11 cellular contexts compared by ENCODE assay signal in genomic region chr2:238847432-238847801, GRCh38. TPM values are rescaled to one million over a fixed set of nuclear protein-coding genes. Genes with fewer than 3 reads are reported as not detected.
A peak's percentile ranks its signal among the peaks of the same experiment; 100 is the strongest.
DNase-seq lines count a peak whose midpoint lies in the region; ATAC-seq, FAIRE-seq and TF ChIP-seq lines count a peak whose summit lies in the region.
"Had no signal": no experiment of that assay in that cellular context is flagged by ENCODE, and none has a peak within 500 bp of the region (broad histone marks: within the 10 kb centered on the region; RNA-seq: fewer than 3 reads in every experiment).

No MANE protein-coding gene starts in this region.

- no peak for TF ChIP-seq POLR2A in GM12892 (IDR thresholded peaks at IDR 0.05; ENCODE audit: low read depth, low read length)

- H3K4me1 ChIP-seq in HUES48 (ENCODE audit: control insufficient read depth, insufficient read depth, low read length) (no peaks in the 10 kb centered on the region; the same call in 1 of the 2 replicates), ectodermal cell (ENCODE audit: control insufficient read depth, insufficient read depth, low read length) (no peaks in the 10 kb centered on the region), liver (ENCODE audit: control insufficient read depth in 4 of 4, insufficient read depth in 4 of 4, low read length in 3 of 4) (peaks cover 15 to 28% (median 18%) of the 10 kb centered on the region in 4 donors), smooth muscle cell (ENCODE audit: low read depth) (peaks cover 5% of the 10 kb centered on the region)

- no peak for ATAC-seq in GM19395 (IDR thresholded peaks at IDR 0.05; ENCODE audit: unreplicated experiment)

- 6% methylated on average over 28 of the region's 28 CpGs for WGBS in ectodermal cell, 2 experiments
- WGBS in liver, result 6% methylated on average over 28 of the region's 28 CpGs
- 20% methylated on average over 23 of the region's 28 CpGs for WGBS in smooth muscle cell (ENCODE audit: low lambda C conversion rate)

- TF ChIP-seq RAD21 in liver (IDR thresholded peaks at IDR 0.05), result no peak

- H3K27ac ChIP-seq in HUES48 (ENCODE audit: low read depth, low read length) (no peak overlapping the region), ectodermal cell (ENCODE audit: insufficient read depth, low read depth, low read length, poor library complexity, severe bottlenecking) (no peak overlapping the region), liver (ENCODE audit: low read depth in 1 of 2, low read length in 2 of 2) (no peak overlapping the region), smooth muscle cell (ENCODE audit: low read depth) (no peak overlapping the region)
- H3K27ac ChIP-seq: cardiac muscle cell had no signal

- no peaks in the 10 kb centered on the region for H4K20me1 ChIP-seq in smooth muscle cell (ENCODE audit: low read depth)

- FAIRE-seq in GM12892 (lab: Jason Lieb, UNC), result no peak

- H3K4me3 ChIP-seq in HUES48 (ENCODE audit: low read depth, low read length), result peak overlapping the region; percentile 58
- H3K4me3 ChIP-seq in ectodermal cell (ENCODE audit: insufficient read depth, low read depth, low read length), result peak overlapping the region; percentile 42
- H3K4me3 ChIP-seq in liver (ENCODE audit: low read depth in 1 of 3, low read length in 3 of 3), result peak overlapping the region in 2 of 3 donors; percentile 20 to 68
- H3K4me3 ChIP-seq in smooth muscle cell, result peak overlapping the region; percentile 61
- H3K4me3 ChIP-seq: cardiac muscle cell had no signal

- H3K9ac ChIP-seq in HUES48 (ENCODE audit: low read depth, low read length), result no peak overlapping the region
- no peak overlapping the region for H3K9ac ChIP-seq in liver (ENCODE audit: low read depth in 1 of 2, low read length in 2 of 2)
- no peak overlapping the region for H3K9ac ChIP-seq in smooth muscle cell (ENCODE audit: low read depth)

- peak overlapping the region; percentile 91 for H3K4me2 ChIP-seq in smooth muscle cell

- H3K9me3 ChIP-seq in HUES48 (ENCODE audit: control insufficient read depth, insufficient read depth, low read length), result no peaks in the 10 kb centered on the region
- H3K9me3 ChIP-seq in ectodermal cell (ENCODE audit: control insufficient read depth, low read length), result no peaks in the 10 kb centered on the region
- no peaks in the 10 kb centered on the region for H3K9me3 ChIP-seq in liver (ENCODE audit: control insufficient read depth in 4 of 4, low read length in 3 of 4)
- H3K9me3 ChIP-seq in smooth muscle cell (replicated peaks; ENCODE audit: low read depth), result no peaks in the 10 kb centered on the region

- H3K36me3 ChIP-seq in HUES48 (ENCODE audit: control insufficient read depth, insufficient read depth, low read length) (no peaks in the 10 kb centered on the region), ectodermal cell (ENCODE audit: control insufficient read depth, insufficient read depth, low read length) (no peaks in the 10 kb centered on the region), liver (ENCODE audit: control insufficient read depth in 4 of 4, insufficient read depth in 3 of 4, low read depth in 1 of 4, low read length in 3 of 4) (no peaks in the 10 kb centered on the region), smooth muscle cell (ENCODE audit: low read depth) (no peaks in the 10 kb centered on the region)
- H3K36me3 ChIP-seq: cardiac muscle cell had no signal

- H3F3A ChIP-seq in smooth muscle cell (ENCODE audit: low read depth), result no peaks in the 10 kb centered on the region

- H3K79me2 ChIP-seq in smooth muscle cell (ENCODE audit: low read depth), result no peaks in the 10 kb centered on the region

- TF ChIP-seq CTCF in liver (IDR thresholded peaks at IDR 0.05; ENCODE audit: low read depth, low read length, missing input control), result no peak
- TF ChIP-seq CTCF in smooth muscle cell (IDR thresholded peaks at IDR 0.05; ENCODE audit: borderline replicate concordance, insufficient read depth, poor library complexity, severe bottlenecking), result no peak

- peaks cover 86% of the 10 kb centered on the region for H3K27me3 ChIP-seq in HUES48 (ENCODE audit: control insufficient read depth, insufficient read depth, low read length)
- H3K27me3 ChIP-seq in ectodermal cell (ENCODE audit: control insufficient read depth, insufficient read depth, low read length, poor library complexity, severe bottlenecking), result peaks cover 96% of the 10 kb centered on the region
- peaks cover 0 to 21% (median 13%) of the 10 kb centered on the region in 4 donors for H3K27me3 ChIP-seq in liver (ENCODE audit: control insufficient read depth in 4 of 4, insufficient read depth in 4 of 4, low read length in 3 of 4)
- peaks cover 93% of the 10 kb centered on the region for H3K27me3 ChIP-seq in smooth muscle cell (ENCODE audit: low read depth)
- H3K27me3 ChIP-seq: cardiac muscle cell had no signal

- peak overlapping the region; percentile 77 for H2AFZ ChIP-seq in smooth muscle cell (ENCODE audit: low read depth)

- DNase-seq in smooth muscle cell (lab: John Stamatoyannopoulos, UW; ENCODE audit: unreplicated experiment) (no peak), SKM-1 (lab: John Stamatoyannopoulos, UW; ENCODE audit: unreplicated experiment) (no peak), GM12892 (ENCODE audit: insufficient read length) (no peak)
- no peak for DNase-seq in activated naive CD4-positive, alpha-beta T cell treated with Interleukin-2 at 50 U/mL for 16 hours
- DNase-seq: activated CD4-positive, alpha-beta T cell treated with anti-CD3 and anti-CD28 coated beads, Interleukin-2, amount 50 U/mL, for 48 hours; DND-41 had no signal

TF ChIP-seq in liver, 16 proteins besides CTCF, POLR2A, EP300 and RAD21:
- TF ChIP-seq JUND (IDR thresholded peaks at IDR 0.05), result no peak

RNA-seq across cellular contexts. Expression of gene TWIST2, which starts 0.5 kb away (rescaled TPM):
- 2.1 TPM for polyA plus RNA-seq in ectodermal cell (2013, experiment 1 of 4)
- polyA plus RNA-seq in ectodermal cell (2013, experiment 2 of 4), result 1.4 TPM
- polyA plus RNA-seq in ectodermal cell (2013, experiment 3 of 4), result 2.1 TPM
- polyA plus RNA-seq in ectodermal cell (2013, experiment 4 of 4), result 2.4 TPM
- under 1 TPM; 0.17 to 0.19 TPM for total RNA-seq in liver
- under 1 TPM in 1 of 2 donors, not detected in 1; 0.20 TPM for polyA plus RNA-seq in liver
- total RNA-seq in smooth muscle cell, result 0.18 and 2.4 TPM in 2 replicates
- 1.0 and 1.7 TPM in 2 replicates for polyA plus RNA-seq in smooth muscle cell
- polyA plus RNA-seq in GM12892 (2012; ENCODE audit: missing spikeins), result not detected
- total RNA-seq: cardiac muscle cell had no signal
- polyA plus RNA-seq: cardiac muscle cell had no signal
